ENCODE assay signal across 8 cellular contexts in the genomic region with DNA sequence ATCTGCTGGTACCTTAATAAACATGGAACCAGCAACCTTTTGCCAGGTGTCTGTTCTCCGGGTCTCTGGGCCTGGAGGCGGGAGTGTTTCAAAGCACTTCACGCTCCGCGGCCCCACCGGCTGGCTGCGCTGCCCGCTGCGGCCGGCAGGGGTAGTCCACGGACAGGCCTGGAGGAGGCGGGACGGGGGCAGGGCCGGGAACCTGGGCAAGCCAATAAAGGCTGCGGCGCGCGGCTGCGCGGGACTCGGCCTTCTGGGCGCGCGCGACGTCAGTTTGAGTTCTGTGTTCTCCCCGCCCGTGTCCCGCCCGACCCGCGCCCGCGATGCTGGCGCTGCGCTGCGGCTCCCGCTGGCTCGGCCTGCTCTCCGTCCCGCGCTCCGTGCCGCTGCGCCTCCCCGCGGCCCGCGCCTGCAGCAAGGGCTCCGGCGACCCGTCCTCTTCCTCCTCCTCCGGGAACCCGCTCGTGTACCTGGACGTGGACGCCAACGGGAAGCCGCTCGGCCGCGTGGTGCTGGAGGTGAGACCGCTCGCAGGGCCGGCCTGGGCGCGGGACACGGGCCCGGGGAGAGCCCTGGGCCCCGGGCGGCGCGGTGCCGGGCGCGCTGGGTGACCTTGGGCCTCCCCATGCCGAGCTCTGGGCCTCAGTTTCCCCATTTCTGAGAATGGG. TPM values are rescaled to one million over a fixed set of nuclear protein-coding genes. Genes with fewer than 3 reads are reported as not detected.
DNase-seq lines count a peak whose midpoint lies in the region; ATAC-seq and TF ChIP-seq lines count a peak whose summit lies in the region.

PPIF (plus strand) TSS at position 244 of the 668 bp plus-strand sequence; CDS start at position 324, 80 bp downstream.

- peaks cover 34% of the 10 kb centered on the region for H4K20me1 ChIP-seq in IMR-90 (ENCODE audit: insufficient read depth, low read length)
- H4K20me1 ChIP-seq in PC-9 (ENCODE audit: insufficient read depth), result peaks cover 41% of the 10 kb centered on the region

- peaks cover 17% of the 10 kb centered on the region; the same call in 1 of the 2 replicates for H3F3A ChIP-seq in PC-9 (ENCODE audit: insufficient read depth, low read depth)

- H2AK9ac ChIP-seq in IMR-90 (replicated peaks; ENCODE audit: low read depth, low read length, poor library complexity), result peak within 1 kb of the TSS; percentile 95

- peak within 1 kb of the TSS; percentile 75 for H4K5ac ChIP-seq in IMR-90 (ENCODE audit: low read depth, low read length)

- H3K4me1 ChIP-seq in IMR-90 (ENCODE audit: control insufficient read depth, insufficient read depth, low read length) (peaks cover 15% of the 10 kb centered on the region), PC-9 (replicated peaks; ENCODE audit: insufficient read depth) (peaks cover 29% of the 10 kb centered on the region), muscle layer of duodenum (ENCODE audit: control insufficient read depth in 1 of 2, insufficient read depth in 2 of 2, low read length in 2 of 2) (peaks cover 6 to 20% of the 10 kb centered on the region in 2 donors)

- TF ChIP-seq POLR2A in IMR-90 (IDR thresholded peaks at IDR 0.05; ENCODE audit: low read depth, low read length), result peak; percentile 96

- in situ Hi-C loops in IMR-90 (cut with MboI; ENCODE audit: low sequenced_read_pairs), result no loop called here

- intact Hi-C loops in IMR-90 (cut with micrococcal nuclease) (no loop called here), PC-9 (cut with micrococcal nuclease; ENCODE audit: unreplicated experiment) (loop anchor here (1.0 to 2.0 kb wide), 2 partner anchors 26 to 49 kb away; no protein-coding TSS in a partner anchor)

- H3K4me3 ChIP-seq in IMR-90 (ENCODE audit: insufficient read depth, low read depth, low read length) (peak within 1 kb of the TSS; percentile 90), PC-9 (peak within 1 kb of the TSS; percentile 87), muscle layer of duodenum (ENCODE audit: low read depth in 1 of 2, low read length in 2 of 2) (peak within 1 kb of the TSS; percentile 66 to 84)

- H3K79me2 ChIP-seq in PC-9 (ENCODE audit: low read depth), result peaks cover 47% of the 10 kb centered on the region

- H3K9me2 ChIP-seq in PC-9 (ENCODE audit: insufficient read depth), result no peaks in the 10 kb centered on the region

- peak within 1 kb of the TSS; percentile 66; the same call in 1 of the 2 replicates for H3K18ac ChIP-seq in IMR-90 (ENCODE audit: low read depth, low read length)

- CTCF ChIA-PET in IMR-90 (lab: Yijun Ruan, JAX), result no interaction called here
- CTCF ChIA-PET in PC-9 (lab: Charles Lee), result no interaction called here

- H3K36me3 ChIP-seq in IMR-90 (ENCODE audit: control insufficient read depth, insufficient read depth, low read length) (peaks cover 30% of the 10 kb centered on the region), PC-9 (ENCODE audit: low read depth) (peaks cover 37% of the 10 kb centered on the region), muscle layer of duodenum (ENCODE audit: control insufficient read depth in 1 of 2, insufficient read depth in 2 of 2, low read length in 2 of 2) (peaks cover 28 to 30% of the 10 kb centered on the region in 2 donors)

- peaks cover 18% of the 10 kb centered on the region for H3K9me1 ChIP-seq in IMR-90 (ENCODE audit: insufficient read depth, low read length)

- peak within 1 kb of the TSS; percentile 79 for H3K4ac ChIP-seq in IMR-90 (ENCODE audit: low read depth, low read length)

- peak within 1 kb of the TSS; percentile 59 for H2BK5ac ChIP-seq in IMR-90 (ENCODE audit: low read depth, low read length, poor library complexity, severe bottlenecking)

- peak within 1 kb of the TSS; percentile 84 for H4K91ac ChIP-seq in IMR-90 (ENCODE audit: insufficient read depth, low read depth, low read length)

- BruUV-seq in IMR-90 (replicated peaks; lab: Mats Ljungman, UMichigan), result TSS peak; percentile 68
- BruUV-seq in PC-9 (replicated peaks; lab: Mats Ljungman, UMichigan), result no TSS peak

- H3K27me3 ChIP-seq in IMR-90 (ENCODE audit: control insufficient read depth, insufficient read depth, low read length) (no peaks in the 10 kb centered on the region), PC-9 (ENCODE audit: insufficient read depth, low read depth) (no peaks in the 10 kb centered on the region), muscle layer of duodenum (ENCODE audit: low read depth, low read length) (no peaks in the 10 kb centered on the region)

- 0 out of 2 replicates have a peak within 1 kb of the TSS, but pooled peaks have one; percentile 45 for H2BK20ac ChIP-seq in IMR-90 (ENCODE audit: low read depth, low read length)

- POLR2A ChIA-PET in IMR-90 (lab: Charles Lee; ENCODE audit: unreplicated experiment), result no interaction called here
- POLR2A ChIA-PET in PC-9 (lab: Charles Lee; ENCODE audit: unreplicated experiment), result interaction anchor here (0.5 to 0.7 kb wide), 3 partner anchors 24 to 108 kb away, joined by 3 to 4 read pairs (median 3); no protein-coding TSS in a partner anchor

- TF ChIP-seq CTCF in IMR-90 (conservative IDR thresholded peaks at IDR 0.05; ENCODE audit: low read depth, low read length) (peak; percentile 97), PC-9 (conservative IDR thresholded peaks at IDR 0.05) (peak; percentile 98)

- ATAC-seq in GM21528 (IDR thresholded peaks at IDR 0.05; ENCODE audit: low FRiP score, unreplicated experiment), result peak; percentile 79
- ATAC-seq in IMR-90 (ENCODE audit: low read depth), result peak; percentile 97
- peak; percentile 81 for ATAC-seq in esophagus mucosa

- 0 out of 3 replicates have a peak within 1 kb of the TSS, but pooled peaks have one; percentile 0 for H2BK15ac ChIP-seq in IMR-90 (ENCODE audit: low read depth, low read length)

- dilution Hi-C loops in IMR-90 (cut with HindIII; ENCODE audit: low sequenced_read_pairs, unreplicated experiment), result no loop called here

- H3K14ac ChIP-seq in IMR-90 (replicated peaks; ENCODE audit: low read depth, low read length), result peak within 1 kb of the TSS; percentile 94

- DNase-seq in DMS53 treated with DMSO at 0.1 percent for 48 hours (lab: John Stamatoyannopoulos, UW; ENCODE audit: unreplicated experiment) (peak; percentile 82), IMR-90 (peak; percentile 88), PC-9 (peak; percentile 76 to 97)
- peak; percentile 99 for DNase-seq in activated T-cell treated with anti-CD3 and anti-CD28 coated beads, Interleukin-2, amount 50 U/mL, for 48 hours
- DNase-seq in stimulated activated CD8-positive, alpha-beta memory T cell treated with anti-CD3 and anti-CD28 coated beads, Interleukin-7, amount 100 ng/mL, for 24 hours (ENCODE audit: low read depth), result peak; percentile 85

- peak; percentile 68 for TF ChIP-seq RAD21 in IMR-90 (IDR thresholded peaks at IDR 0.05; ENCODE audit: low read length)

- H3K9me3 ChIP-seq in IMR-90 (ENCODE audit: control insufficient read depth, insufficient read depth, low read length) (no peaks in the 10 kb centered on the region), PC-9 (ENCODE audit: insufficient read depth, low read depth) (no peaks in the 10 kb centered on the region), muscle layer of duodenum (ENCODE audit: control insufficient read depth in 1 of 2, low read length in 2 of 2) (no peaks in the 10 kb centered on the region)

- peaks cover 18 to 38% of the 10 kb centered on the region in 2 experiments for H3K79me1 ChIP-seq in IMR-90 (ENCODE audit: low read depth in 1 of 2, low read length in 2 of 2)

- peak within 1 kb of the TSS; percentile 82 for H2AK5ac ChIP-seq in IMR-90 (ENCODE audit: low read depth, low read length)

- 3% methylated on average over 30 of the region's 77 CpGs; no CpG with 5 or more reads in 1 of the 2 experiments for WGBS in IMR-90 (ENCODE audit: extremely low coverage in 2 of 2, insufficient read length in 1 of 2), 2 experiments

- H3K27ac ChIP-seq in IMR-90 (ENCODE audit: insufficient read depth, low read length) (peak within 1 kb of the TSS; percentile 70), PC-9 (peak within 1 kb of the TSS; percentile 87), muscle layer of duodenum (ENCODE audit: low read length) (peak within 1 kb of the TSS; percentile 84)

- H3K23ac ChIP-seq in IMR-90 (ENCODE audit: low read depth, low read length), result peak within 1 kb of the TSS; percentile 89; the same call in 1 of the 2 replicates

- peak within 1 kb of the TSS; percentile 44 for H3K56ac ChIP-seq in IMR-90 (ENCODE audit: extremely low read depth, insufficient read depth, low read length)

- peak within 1 kb of the TSS; percentile 35; the same call in 1 of the 2 replicates for H2BK120ac ChIP-seq in IMR-90 (ENCODE audit: low read depth, low read length)

- peak within 1 kb of the TSS; percentile 86 to 87 for H4K8ac ChIP-seq in IMR-90 (ENCODE audit: low read depth in 2 of 2, low read length in 2 of 2)

- peak within 1 kb of the TSS; percentile 97 for H3K4me2 ChIP-seq in IMR-90 (ENCODE audit: low read depth, low read length)
- H3K4me2 ChIP-seq in PC-9, result peak within 1 kb of the TSS; percentile 88

- H2AFZ ChIP-seq in IMR-90 (replicated peaks; ENCODE audit: low read length, poor library complexity) (peak within 1 kb of the TSS; percentile 86), PC-9 (peak within 1 kb of the TSS; percentile 84)

- H3K9ac ChIP-seq in IMR-90 (ENCODE audit: low read depth, low read length), result peak within 1 kb of the TSS; percentile 90

TF ChIP-seq in IMR-90, 13 proteins besides CTCF, POLR2A, EP300 and RAD21 (continues in another document):
- no peak for TF ChIP-seq ELK1 (IDR thresholded peaks at IDR 0.05; ENCODE audit: borderline replicate concordance, low read depth, low read length)
- no peak for TF ChIP-seq MAFK (IDR thresholded peaks at IDR 0.05; ENCODE audit: low read depth, low read length)
- peak; percentile 60 for TF ChIP-seq SMC3 (IDR thresholded peaks at IDR 0.05; ENCODE audit: low read depth, low read length)
- no peak for TF ChIP-seq FOS (IDR thresholded peaks at IDR 0.05; ENCODE audit: low read depth, low read length)
- peak; percentile 95; the same call in 1 of the 2 replicates for TF ChIP-seq CHD1 (IDR thresholded peaks at IDR 0.05; ENCODE audit: low read depth, low read length)

RNA-seq across cellular contexts. Expression of gene PPIF, which starts in this region (rescaled TPM):
- total RNA-seq in IMR-90 (2012; rRNA removed), result 29.2 and 29.7 TPM in 2 replicates
- 127 and 130 TPM in 2 replicates for polyA plus RNA-seq in IMR-90 (2012; rRNA removed)
- 113 and 150 TPM in 2 replicates for polyA plus RNA-seq in IMR-90 (2012; cell fraction: cytosol; rRNA removed)
- 205 and 248 TPM in 2 replicates for polyA plus RNA-seq in IMR-90 (2012; cell fraction: nucleus; rRNA removed; ENCODE audit: low replicate concordance)
- total RNA-seq in PC-9 (2021), result 171 and 203 TPM in 2 replicates
- 77.8 TPM for total RNA-seq in esophagus mucosa

Comparison
In these comparisons a context has a peak if more than half of its experiments do, and no peak if none do; other contexts are left out.
1. Peak in every context shown above with its lines: DNase-seq, ATAC-seq, H3K4me3 ChIP-seq and H3K27ac ChIP-seq.